Comparison of ENCODE assay signal across 6 cellular contexts in the genomic region with DNA sequence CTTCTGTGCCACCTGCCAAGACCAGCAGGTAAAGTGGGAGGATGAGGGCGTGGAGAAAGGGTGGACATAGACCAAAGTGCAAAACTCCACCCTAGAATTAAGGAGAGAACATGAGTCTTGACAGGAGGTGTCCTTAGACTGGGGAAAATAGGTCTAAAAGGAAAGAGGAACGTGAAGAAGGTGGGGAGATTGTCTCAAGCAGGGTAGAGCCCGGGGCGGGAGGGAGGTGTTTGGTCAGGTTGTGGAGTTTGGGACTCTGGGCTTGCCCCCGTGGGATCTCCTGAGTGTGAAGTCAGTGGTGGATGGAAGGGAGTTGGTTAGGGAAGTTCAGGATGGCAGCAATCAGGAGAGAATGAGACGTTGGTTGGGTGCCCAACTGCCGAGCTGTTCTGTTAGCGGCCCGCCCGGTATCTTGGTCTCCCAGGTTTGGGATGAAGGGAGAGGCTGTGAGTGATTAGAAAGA. TPM values are rescaled to one million over a fixed set of nuclear protein-coding genes. Genes with fewer than 3 reads are reported as not detected.
DNase-seq lines count a peak whose midpoint lies in the region; ATAC-seq and TF ChIP-seq lines count a peak whose summit lies in the region.

No MANE protein-coding gene starts in this region.

- peak; percentile 49 for ATAC-seq in left colon
- no peak for ATAC-seq in GM19324 (IDR thresholded peaks at IDR 0.05; ENCODE audit: low FRiP score, unreplicated experiment)

- TF ChIP-seq CTCF in C4-2B (conservative IDR thresholded peaks at IDR 0.05): no peak

- H3K27ac ChIP-seq in C4-2B: peak overlapping the region; percentile 45

- intact Hi-C loops in left colon (cut with DNase I, micrococcal nuclease): loop anchor here in 1 of 2 donors (5.0 kb wide), 1 partner anchor 41 kb away; the partner anchor contains the start of gene RAB5B

- DNase-seq in UCSD-AML1 (lab: John Stamatoyannopoulos, UW; ENCODE audit: unreplicated experiment) (peak; percentile 39), left colon (peak; percentile 42 to 56), NCI-H128 (lab: John Stamatoyannopoulos, UW; ENCODE audit: unreplicated experiment) (no peak)
- no peak for DNase-seq in stimulated activated CD4-positive, alpha-beta T cell treated with anti-CD3 and anti-CD28 coated beads, Interleukin-12 subunit alpha, Interleukin-12 subunit beta, amount 100 ng/mL, for 4 hours

RNA-seq across cellular contexts. Expression of gene DGKA, which starts 0.4 kb away (rescaled TPM):
- total RNA-seq in left colon: 100 to 1,000 TPM; 108 to 114 TPM

RNA-seq across cellular contexts. Expression of gene PYM1, which starts 3.7 kb away (rescaled TPM):
- total RNA-seq in left colon: 10 to 100 TPM; 41.7 to 45.0 TPM

RNA-seq across cellular contexts. Expression of gene PMEL, which starts 34.5 kb away (rescaled TPM):
- total RNA-seq in left colon: 1 to 10 TPM; 2.0 to 5.0 TPM

RNA-seq across cellular contexts. Expression of gene CDK2, which starts 35.3 kb away (rescaled TPM):
- total RNA-seq in left colon: 10 to 100 TPM; 10.4 to 19.7 TPM

RNA-seq across cellular contexts. Expression of gene RAB5B, which starts 42.5 kb away (rescaled TPM):
- 100 to 1,000 TPM; 149 to 169 TPM for total RNA-seq in left colon

Comparison
In these comparisons a context has a peak if more than half of its experiments do, and no peak if none do; other contexts are left out.
1. DNase-seq: peak in UCSD-AML1 (single experiment) and left colon (2 of 2); none in NCI-H128 (single experiment) and stimulated activated CD4-positive, alpha-beta T cell treated with anti-CD3 and anti-CD28 coated beads, Interleukin-12 subunit alpha, Interleukin-12 subunit beta, amount 100 ng/mL, for 4 hours (single experiment).